In the genomic region with DNA sequence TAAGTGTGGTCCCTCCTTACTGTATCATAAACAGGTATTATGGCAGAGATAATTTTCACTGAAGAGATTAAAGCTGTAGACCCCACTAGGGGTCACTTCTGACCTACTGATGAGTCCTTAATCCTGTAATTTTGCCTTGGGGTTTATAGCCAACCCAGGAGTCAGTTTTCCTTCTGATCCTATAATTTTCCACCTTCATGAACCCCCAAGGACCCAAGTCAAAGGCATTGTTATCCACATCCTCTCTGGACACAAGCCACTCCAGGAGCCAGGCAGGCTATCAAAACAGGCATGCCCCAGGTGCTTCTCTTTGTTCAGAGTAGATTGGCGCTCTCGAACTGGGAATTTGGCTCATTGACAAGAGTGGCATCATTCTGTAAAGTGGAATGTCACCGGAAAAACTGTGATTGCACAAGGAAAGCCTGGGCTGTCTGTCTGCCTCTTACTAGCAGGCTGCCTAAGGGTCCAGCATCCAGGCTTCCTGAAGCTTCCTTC, we compare ENCODE assay signal across 2 cellular contexts.
TF ChIP-seq lines count a peak whose summit lies in the region.

No MANE protein-coding gene starts in this region.

TF ChIP-seq in SK-N-SH, 30 proteins besides CTCF, POLR2A, EP300 and RAD21 (continued from another document):
- TF ChIP-seq, protein P1, sequence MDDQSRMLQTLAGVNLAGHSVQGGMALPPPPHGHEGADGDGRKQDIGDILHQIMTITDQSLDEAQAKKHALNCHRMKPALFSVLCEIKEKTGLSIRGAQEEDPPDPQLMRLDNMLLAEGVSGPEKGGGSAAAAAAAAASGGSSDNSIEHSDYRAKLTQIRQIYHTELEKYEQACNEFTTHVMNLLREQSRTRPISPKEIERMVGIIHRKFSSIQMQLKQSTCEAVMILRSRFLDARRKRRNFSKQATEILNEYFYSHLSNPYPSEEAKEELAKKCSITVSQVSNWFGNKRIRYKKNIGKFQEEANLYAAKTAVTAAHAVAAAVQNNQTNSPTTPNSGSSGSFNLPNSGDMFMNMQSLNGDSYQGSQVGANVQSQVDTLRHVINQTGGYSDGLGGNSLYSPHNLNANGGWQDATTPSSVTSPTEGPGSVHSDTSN (IDR thresholded peaks at IDR 0.05), result no peak

TF ChIP-seq in SK-N-SH treated with all-trans-retinoic acid at 6 μM for 48 hours, 23 proteins besides CTCF, POLR2A, EP300 and RAD21 (continued from another document):
- TF ChIP-seq, protein P2, sequence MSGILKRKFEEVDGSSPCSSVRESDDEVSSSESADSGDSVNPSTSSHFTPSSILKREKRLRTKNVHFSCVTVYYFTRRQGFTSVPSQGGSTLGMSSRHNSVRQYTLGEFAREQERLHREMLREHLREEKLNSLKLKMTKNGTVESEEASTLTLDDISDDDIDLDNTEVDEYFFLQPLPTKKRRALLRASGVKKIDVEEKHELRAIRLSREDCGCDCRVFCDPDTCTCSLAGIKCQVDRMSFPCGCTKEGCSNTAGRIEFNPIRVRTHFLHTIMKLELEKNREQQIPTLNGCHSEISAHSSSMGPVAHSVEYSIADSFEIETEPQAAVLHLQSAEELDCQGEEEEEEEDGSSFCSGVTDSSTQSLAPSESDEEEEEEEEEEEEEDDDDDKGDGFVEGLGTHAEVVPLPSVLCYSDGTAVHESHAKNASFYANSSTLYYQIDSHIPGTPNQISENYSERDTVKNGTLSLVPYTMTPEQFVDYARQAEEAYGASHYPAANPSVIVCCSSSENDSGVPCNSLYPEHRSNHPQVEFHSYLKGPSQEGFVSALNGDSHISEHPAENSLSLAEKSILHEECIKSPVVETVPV (CRISPR knock-in tag; IDR thresholded peaks at IDR 0.05), result no peak
- TF ChIP-seq OSR1 (CRISPR knock-in tag; IDR thresholded peaks at IDR 0.05) (no peak), TOX (CRISPR knock-in tag; IDR thresholded peaks at IDR 0.05; ENCODE audit: borderline replicate concordance) (no peak), ARNTL (CRISPR knock-in tag; IDR thresholded peaks at IDR 0.05; ENCODE audit: borderline replicate concordance, low read depth) (no peak)
- TF ChIP-seq, protein P3, sequence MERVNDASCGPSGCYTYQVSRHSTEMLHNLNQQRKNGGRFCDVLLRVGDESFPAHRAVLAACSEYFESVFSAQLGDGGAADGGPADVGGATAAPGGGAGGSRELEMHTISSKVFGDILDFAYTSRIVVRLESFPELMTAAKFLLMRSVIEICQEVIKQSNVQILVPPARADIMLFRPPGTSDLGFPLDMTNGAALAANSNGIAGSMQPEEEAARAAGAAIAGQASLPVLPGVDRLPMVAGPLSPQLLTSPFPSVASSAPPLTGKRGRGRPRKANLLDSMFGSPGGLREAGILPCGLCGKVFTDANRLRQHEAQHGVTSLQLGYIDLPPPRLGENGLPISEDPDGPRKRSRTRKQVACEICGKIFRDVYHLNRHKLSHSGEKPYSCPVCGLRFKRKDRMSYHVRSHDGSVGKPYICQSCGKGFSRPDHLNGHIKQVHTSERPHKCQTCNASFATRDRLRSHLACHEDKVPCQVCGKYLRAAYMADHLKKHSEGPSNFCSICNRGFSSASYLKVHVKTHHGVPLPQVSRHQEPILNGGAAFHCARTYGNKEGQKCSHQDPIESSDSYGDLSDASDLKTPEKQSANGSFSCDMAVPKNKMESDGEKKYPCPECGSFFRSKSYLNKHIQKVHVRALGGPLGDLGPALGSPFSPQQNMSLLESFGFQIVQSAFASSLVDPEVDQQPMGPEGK (CRISPR knock-in tag; IDR thresholded peaks at IDR 0.05; ENCODE audit: borderline replicate concordance), result no peak
